In genomic region chr4:168070903-168071302, GRCh38 we compare ENCODE assay signal across 29 cellular contexts. TPM values are rescaled to one million over a fixed set of nuclear protein-coding genes. Genes with fewer than 3 reads are reported as not detected.
"Had no signal": no experiment of that assay in that cellular context is flagged by ENCODE, and none has a peak within 500 bp of the region (broad histone marks: within the 10 kb centered on the region; RNA-seq: fewer than 3 reads in every experiment).

No MANE protein-coding gene starts in this region.

- H3K4me3 ChIP-seq: esophagus muscularis mucosa, gastroesophageal sphincter, hepatocyte, pancreas, prostate gland, suprapubic skin, tibial artery, upper lobe of right lung had no signal

- H3K79me2 ChIP-seq: hepatocyte had no signal

- H3K4me1 ChIP-seq: esophagus muscularis mucosa, gastroesophageal sphincter, pancreas, prostate gland, suprapubic skin, tibial artery, upper lobe of right lung had no signal

- H2AFZ ChIP-seq: hepatocyte had no signal

- H3K27me3 ChIP-seq: esophagus muscularis mucosa, gastroesophageal sphincter, hepatocyte, pancreas, suprapubic skin, tibial artery, upper lobe of right lung had no signal

- H3K27ac ChIP-seq: esophagus muscularis mucosa, gastroesophageal sphincter, hepatocyte, pancreas, prostate gland, suprapubic skin, tibial artery, upper lobe of right lung had no signal

- DNase-seq: activated CD4-positive, alpha-beta memory T cell treated with anti-CD3 and anti-CD28 coated beads for 36 hours; activated CD4-positive, alpha-beta T cell treated with anti-CD3 and anti-CD28 coated beads, Interleukin-2, amount 10 ng/mL, durations not matched to agents 24 days and 14 days; activated CD4-positive, CD25-positive, alpha-beta regulatory T cell treated with anti-CD3 and anti-CD28 coated beads, Interleukin-2, amount 50 U/mL, for 72 hours; activated CD8-positive, alpha-beta memory T cell treated with anti-CD3 and anti-CD28 coated beads, Interleukin-2, amount 50 U/mL, for 4 hours; activated gamma-delta T cell; activated naive CD4-positive, alpha-beta T cell treated with anti-CD3 and anti-CD28 coated beads, Interleukin-2, amount 50 U/mL, for 16 hours; activated T-cell treated with anti-CD3 and anti-CD28 coated beads, Interleukin-2, amount 50 U/mL, for 1 hour; anterior cingulate cortex; central memory CD4-positive, alpha-beta T cell; endodermal cell; kidney; midbrain; naive thymus-derived CD4-positive, alpha-beta T cell; nucleus accumbens; pancreas; stimulated activated CD4-positive, alpha-beta T cell treated with anti-CD3 and anti-CD28 coated beads, Interleukin-15, amount 100 ng/mL, for 24 hours; stimulated activated CD4-positive, alpha-beta T cell treated with anti-CD3 and anti-CD28 coated beads, Interleukin-2, amount 100 ng/mL, for 24 hours; stimulated activated naive CD4-positive, alpha-beta T cell; SW 1271; T-helper 9 cell; tibial artery; upper lobe of right lung had no signal

- H3K9me3 ChIP-seq: pancreas, prostate gland, suprapubic skin, tibial artery, upper lobe of right lung had no signal

- H3K4me2 ChIP-seq: hepatocyte had no signal

- H3K36me3 ChIP-seq: esophagus muscularis mucosa, gastroesophageal sphincter, pancreas, prostate gland, suprapubic skin, tibial artery, upper lobe of right lung had no signal

RNA-seq across cellular contexts. Expression of gene ANXA10, which starts 21.4 kb away (rescaled TPM):
- total RNA-seq: activated CD4-positive, alpha-beta memory T cell treated with anti-CD3 and anti-CD28 coated beads for 36 hours; activated CD4-positive, alpha-beta T cell treated with anti-CD3 and anti-CD28 coated beads, Interleukin-2, amount 10 ng/mL, durations not matched to agents 24 days and 14 days; activated CD8-positive, alpha-beta memory T cell treated with anti-CD3 and anti-CD28 coated beads for 36 hours; endodermal cell; gastroesophageal sphincter; kidney; lower leg skin; naive thymus-derived CD4-positive, alpha-beta T cell; prostate gland; suprapubic skin; upper lobe of right lung had no signal
